Comparison of ENCODE assay signal across 8 cellular contexts in the genomic region with DNA sequence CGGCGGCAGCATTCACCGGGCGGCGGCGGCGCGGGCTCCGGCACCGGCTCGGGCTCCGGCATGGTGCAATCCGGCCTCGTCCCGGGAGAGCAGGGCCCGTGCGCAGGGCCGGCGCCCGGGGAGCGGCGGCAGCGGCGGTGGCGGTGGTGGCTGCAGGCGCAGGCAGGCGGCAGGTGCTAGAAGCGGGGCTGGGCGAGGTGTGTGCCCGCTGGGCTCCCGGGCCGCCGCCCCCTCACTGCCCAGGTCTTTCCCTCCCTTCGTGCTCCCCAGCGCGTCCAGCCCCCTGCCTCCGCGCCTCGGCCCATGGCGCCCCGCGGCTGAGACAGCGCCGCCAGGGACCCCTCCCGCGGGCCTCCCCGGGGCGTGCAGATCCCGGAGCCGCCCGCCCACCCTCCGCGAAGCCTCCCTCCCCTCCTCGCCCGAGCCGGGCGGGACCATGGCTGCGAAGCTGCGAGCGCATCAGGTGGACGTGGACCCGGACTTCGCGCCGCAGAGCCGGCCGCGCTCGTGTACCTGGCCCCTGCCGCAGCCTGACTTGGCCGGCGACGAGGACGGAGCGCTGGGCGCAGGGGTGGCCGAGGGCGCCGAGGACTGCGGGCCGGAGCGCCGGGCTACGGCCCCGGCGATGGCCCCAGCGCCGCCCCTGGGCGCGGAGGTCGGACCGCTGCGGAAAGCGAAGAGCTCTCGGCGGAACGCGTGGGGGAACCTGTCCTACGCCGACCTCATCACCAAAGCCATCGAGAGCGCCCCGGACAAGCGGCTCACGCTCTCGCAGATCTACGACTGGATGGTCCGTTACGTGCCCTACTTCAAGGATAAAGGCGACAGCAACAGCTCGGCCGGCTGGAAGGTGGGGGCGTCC. TPM values are rescaled to one million over a fixed set of nuclear protein-coding genes. Genes with fewer than 3 reads are reported as not detected.
DNase-seq lines count a peak whose midpoint lies in the region; ATAC-seq, FAIRE-seq and TF ChIP-seq lines count a peak whose summit lies in the region.

No MANE protein-coding gene starts in this region.

- H3K79me2 ChIP-seq in GM23248 (ENCODE audit: insufficient read depth) (no peaks in the 10 kb centered on the region), K562 (ENCODE audit: control insufficient read depth, insufficient read depth, low read length) (no peaks in the 10 kb centered on the region)

- H3K4me1 ChIP-seq in GM23248 (ENCODE audit: insufficient read depth) (no peaks in the 10 kb centered on the region), K562 (replicated peaks in 1 of 2; ENCODE audit: control insufficient read depth in 2 of 2, insufficient read depth in 2 of 2, low read length in 2 of 2) (peaks cover 22 to 53% of the 10 kb centered on the region in 2 experiments), mucosa of descending colon (ENCODE audit: low read depth) (peaks cover 46% of the 10 kb centered on the region)

- no peaks in the 10 kb centered on the region for H3K9me2 ChIP-seq in GM23248 (ENCODE audit: insufficient read depth)

- H3F3A ChIP-seq in GM23248 (ENCODE audit: insufficient read depth) = no peaks in the 10 kb centered on the region

- ATAC-seq in K562 = peak; percentile 12
- ATAC-seq in mucosa of descending colon = peak; percentile 1

- peak; percentile 67 for DNase-seq in NCI-H82 (lab: John Stamatoyannopoulos, UW)
- DNase-seq in NCI-H82 treated with DMSO at 0.1 percent for 48 hours (lab: John Stamatoyannopoulos, UW; ENCODE audit: unreplicated experiment) = no peak
- peak; percentile 47 for DNase-seq in GM23248
- peak; percentile 97 for DNase-seq in NCI-H2029 treated with DMSO at 0.1 percent for 48 hours (lab: John Stamatoyannopoulos, UW)
- DNase-seq in K562 (ENCODE audit: extremely low read depth in 1 of 4, low spot score in 3 of 4) = peak in 3 of 4 experiments; percentile 45 to 70 (median 69)
- DNase-seq in mucosa of descending colon = peak in 1 of 3 donors; percentile 24
- no peak for DNase-seq in cortex of kidney (lab: John Stamatoyannopoulos, UW)
- DNase-seq in pons (ENCODE audit: low spot score) = no peak

- no peak overlapping the region for H3K9ac ChIP-seq in GM23248
- peak overlapping the region in 1 of 2 experiments; percentile 87; a peak in 2 of 4 replicates for H3K9ac ChIP-seq in K562 (ENCODE audit: insufficient read depth in 1 of 2, low read depth in 2 of 2, low read length in 2 of 2)

- TF ChIP-seq RAD21 in K562 (CRISPR knock-in tag; conservative IDR thresholded peaks at IDR 0.05 in 1 of 2, IDR thresholded peaks at IDR 0.05 in 1 of 2) = no peak

- H3K9me3 ChIP-seq in GM23248 (ENCODE audit: low read depth) (no peaks in the 10 kb centered on the region), K562 (replicated peaks; ENCODE audit: control insufficient read depth, insufficient read depth, low read depth, low read length) (no peaks in the 10 kb centered on the region), mucosa of descending colon (no peaks in the 10 kb centered on the region)

- no peak for TF ChIP-seq POLR2A in K562 (conservative IDR thresholded peaks at IDR 0.05)

- H4K20me1 ChIP-seq in GM23248 (ENCODE audit: insufficient read depth) = no peaks in the 10 kb centered on the region
- H4K20me1 ChIP-seq in K562 (replicated peaks; ENCODE audit: control insufficient read depth, insufficient read depth, low read length) = peaks cover 16% of the 10 kb centered on the region

- H2AFZ ChIP-seq in GM23248 (peak overlapping the region; percentile 56; the same call in 1 of the 2 replicates), K562 (ENCODE audit: low read depth, low read length) (peak overlapping the region; percentile 64)

- H3K4me3 ChIP-seq in GM23248 (peak overlapping the region; percentile 71), K562 (peak overlapping the region; percentile 42), mucosa of descending colon (no peak overlapping the region)

- no peak for FAIRE-seq in K562 (lab: Jason Lieb, UNC)

- TF ChIP-seq EP300 in K562 (IDR thresholded peaks at IDR 0.05; ENCODE audit: low read length) = no peak

- no TSS peak for BruUV-seq in K562 (replicated peaks; lab: Mats Ljungman, UMichigan)

- POLR2A ChIA-PET in K562 (lab: Yijun Ruan, JAX) = interaction anchor here (0.6 to 2.1 kb wide), 3 partner anchors 16 to 33 kb away, joined by 3 to 5 read pairs (median 3); no protein-coding TSS in a partner anchor

- no peaks in the 10 kb centered on the region for H3K9me1 ChIP-seq in K562 (ENCODE audit: control insufficient read depth, insufficient read depth, low read length)

- H3K4me2 ChIP-seq in GM23248 (ENCODE audit: unreplicated experiment) (peak overlapping the region; percentile 57), K562 (ENCODE audit: insufficient read depth, low read length) (peak overlapping the region; percentile 57)

- no peak overlapping the region for H3K27ac ChIP-seq in GM23248
- H3K27ac ChIP-seq in K562 (ENCODE audit: extremely low read depth, low read depth, low read length) = no peak overlapping the region

- in situ Hi-C loops in GM23248 (cut with MboI) (no loop called here), K562 (cut with MboI) (no loop called here)

- H3K27me3 ChIP-seq in GM23248 (replicated peaks; ENCODE audit: insufficient read depth) (peaks cover 33% of the 10 kb centered on the region), K562 (ENCODE audit: control insufficient read depth in 2 of 2, insufficient read depth in 2 of 2, low read length in 2 of 2) (peaks cover 11 to 42% of the 10 kb centered on the region in 2 experiments)

- no peaks in the 10 kb centered on the region for H3K36me3 ChIP-seq in GM23248 (ENCODE audit: low read depth)
- no peaks in the 10 kb centered on the region for H3K36me3 ChIP-seq in K562 (ENCODE audit: control insufficient read depth, insufficient read depth, low read length)
- H3K36me3 ChIP-seq in mucosa of descending colon (ENCODE audit: low read depth) = no peaks in the 10 kb centered on the region

- CTCF ChIA-PET in K562 (lab: Yijun Ruan, JAX; ENCODE audit: low intra/inter-chr PET ratio) = interaction anchor here (0.9 kb wide), 1 partner anchor 53 kb away, joined by 3 read pairs; no protein-coding TSS in a partner anchor

- WGBS in GM23248 (ENCODE audit: low coverage in 1 of 2, low lambda C conversion rate in 2 of 2, missing lambda C conversion rate in 2 of 2), 2 experiments = 1 to 3% methylated on average over 58 to 79 of the region's 113 CpGs
- 2% methylated on average over 70 of the region's 113 CpGs for WGBS in K562 (ENCODE audit: insufficient coverage, low coverage, missing lambda C conversion rate)

- TF ChIP-seq CTCF in K562 (IDR thresholded peaks at IDR 0.05 in 2 of 3, conservative IDR thresholded peaks at IDR 0.05 in 1 of 3; ENCODE audit: insufficient read depth in 2 of 3, low read depth in 1 of 3, low read length in 3 of 3) (no peak), mucosa of descending colon (IDR thresholded peaks at IDR 0.05) (no peak)

- intact Hi-C loops in K562 (cut with micrococcal nuclease) (loop anchor here (2.0 kb wide), 1 partner anchor 55 kb away; no protein-coding TSS in a partner anchor), mucosa of descending colon (cut with DNase I, micrococcal nuclease) (no loop called here)

TF ChIP-seq in K562, 482 proteins besides CTCF, POLR2A, EP300 and RAD21 (continues in another document):
- TF ChIP-seq ZNF316 (IDR thresholded peaks at IDR 0.05) (no peak), ZNF41 (CRISPR knock-in tag; conservative IDR thresholded peaks at IDR 0.05) (no peak), POLR3G (IDR thresholded peaks at IDR 0.05; ENCODE audit: extremely low read depth, insufficient read length, insufficient replicate concordance) (no peak), POU5F1 (IDR thresholded peaks at IDR 0.05; ENCODE audit: borderline replicate concordance, low read depth, low read length, partially characterized antibody) (no peak), MCM7 (IDR thresholded peaks at IDR 0.05) (no peak)
- TF ChIP-seq, protein P1, sequence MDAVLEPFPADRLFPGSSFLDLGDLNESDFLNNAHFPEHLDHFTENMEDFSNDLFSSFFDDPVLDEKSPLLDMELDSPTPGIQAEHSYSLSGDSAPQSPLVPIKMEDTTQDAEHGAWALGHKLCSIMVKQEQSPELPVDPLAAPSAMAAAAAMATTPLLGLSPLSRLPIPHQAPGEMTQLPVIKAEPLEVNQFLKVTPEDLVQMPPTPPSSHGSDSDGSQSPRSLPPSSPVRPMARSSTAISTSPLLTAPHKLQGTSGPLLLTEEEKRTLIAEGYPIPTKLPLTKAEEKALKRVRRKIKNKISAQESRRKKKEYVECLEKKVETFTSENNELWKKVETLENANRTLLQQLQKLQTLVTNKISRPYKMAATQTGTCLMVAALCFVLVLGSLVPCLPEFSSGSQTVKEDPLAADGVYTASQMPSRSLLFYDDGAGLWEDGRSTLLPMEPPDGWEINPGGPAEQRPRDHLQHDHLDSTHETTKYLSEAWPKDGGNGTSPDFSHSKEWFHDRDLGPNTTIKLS (IDR thresholded peaks at IDR 0.05; ENCODE audit: borderline replicate concordance, low read depth) = no peak

RNA-seq across cellular contexts. Expression of gene FOXO6, which starts 0.5 kb away (rescaled TPM):
- total RNA-seq in GM23248 (2014; rRNA removed; shearing (Covaris generic)) = not detected in 2 replicates
- polyA plus RNA-seq in GM23248 (2016; fragmentation: Nextera tagmentation; extraction: Ambion mirVana) = not detected in 2 replicates
- total RNA-seq in K562 (2011; cell fraction: chromatin; rRNA removed; ENCODE audit: low replicate concordance) = not detected in 2 replicates
- total RNA-seq in K562 (2011; cell fraction: nucleolus; rRNA removed) = 0.17 and 0.53 TPM in 2 replicates
- not detected in 2 replicates for total RNA-seq in K562 (2011; cell fraction: nucleoplasm; rRNA removed)
- total RNA-seq in K562 (2014; rRNA removed) = 0.08 TPM in 1 of 2 replicates, not detected in the other
- total RNA-seq in K562 (2014; rRNA removed; fragmentation: Illumina TruSeq; extraction: Trizol) = not detected in 2 replicates
- 0.04 TPM in 1 of 2 replicates, not detected in the other for total RNA-seq in K562 (2015; rRNA removed; fragmentation: Illumina TruSeq; extraction: Trizol)
- total RNA-seq in K562 (2021) = 0.31 and 0.38 TPM in 2 replicates
- polyA plus RNA-seq in K562 (2011; rRNA removed) = not detected in 2 replicates
- polyA plus RNA-seq in K562 (2011; cell fraction: cytosol; rRNA removed) = not detected in 2 replicates
- polyA plus RNA-seq in K562 (2011; cell fraction: nucleus; rRNA removed) = 0.04 and 0.06 TPM in 2 replicates
- polyA plus RNA-seq in K562 (2012) = 0.18 and 0.51 TPM in 2 replicates
- 0.10 TPM in 1 of 2 replicates, not detected in the other for polyA plus RNA-seq in K562 (2014; fragmentation: Illumina TruSeq; extraction: Trizol)
- not detected for polyA plus RNA-seq in K562 (2014; fragmentation: Nextera tagmentation; extraction: Ambion mirVana)
- 0.13 and 0.43 TPM in 2 replicates for polyA plus RNA-seq in K562 (2014; rRNA removed)
- polyA minus RNA-seq in K562 (2011; rRNA and poly(A)+ RNA removed) = 0.14 TPM in 1 of 2 replicates, not detected in the other
- not detected in 2 replicates for polyA minus RNA-seq in K562 (2011; cell fraction: cytosol; rRNA and poly(A)+ RNA removed)
- 0.22 and 0.27 TPM in 2 replicates for polyA minus RNA-seq in K562 (2011; cell fraction: nucleus; rRNA and poly(A)+ RNA removed)
- 1 to 10 TPM in 1 of 3 donors, under 1 TPM in 2; 0.65 to 2.0 (median 0.72) TPM for total RNA-seq in mucosa of descending colon

Comparison
In these comparisons a context has a peak if more than half of its experiments do, and no peak if none do; other contexts are left out.
1. DNase-seq: peak in NCI-H82 (single experiment), GM23248 (single experiment), NCI-H2029 treated with DMSO at 0.1 percent for 48 hours (single experiment) and K562 (3 of 4); none in NCI-H82 treated with DMSO at 0.1 percent for 48 hours (single experiment), cortex of kidney (single experiment) and pons (single experiment).